In the genomic region with DNA sequence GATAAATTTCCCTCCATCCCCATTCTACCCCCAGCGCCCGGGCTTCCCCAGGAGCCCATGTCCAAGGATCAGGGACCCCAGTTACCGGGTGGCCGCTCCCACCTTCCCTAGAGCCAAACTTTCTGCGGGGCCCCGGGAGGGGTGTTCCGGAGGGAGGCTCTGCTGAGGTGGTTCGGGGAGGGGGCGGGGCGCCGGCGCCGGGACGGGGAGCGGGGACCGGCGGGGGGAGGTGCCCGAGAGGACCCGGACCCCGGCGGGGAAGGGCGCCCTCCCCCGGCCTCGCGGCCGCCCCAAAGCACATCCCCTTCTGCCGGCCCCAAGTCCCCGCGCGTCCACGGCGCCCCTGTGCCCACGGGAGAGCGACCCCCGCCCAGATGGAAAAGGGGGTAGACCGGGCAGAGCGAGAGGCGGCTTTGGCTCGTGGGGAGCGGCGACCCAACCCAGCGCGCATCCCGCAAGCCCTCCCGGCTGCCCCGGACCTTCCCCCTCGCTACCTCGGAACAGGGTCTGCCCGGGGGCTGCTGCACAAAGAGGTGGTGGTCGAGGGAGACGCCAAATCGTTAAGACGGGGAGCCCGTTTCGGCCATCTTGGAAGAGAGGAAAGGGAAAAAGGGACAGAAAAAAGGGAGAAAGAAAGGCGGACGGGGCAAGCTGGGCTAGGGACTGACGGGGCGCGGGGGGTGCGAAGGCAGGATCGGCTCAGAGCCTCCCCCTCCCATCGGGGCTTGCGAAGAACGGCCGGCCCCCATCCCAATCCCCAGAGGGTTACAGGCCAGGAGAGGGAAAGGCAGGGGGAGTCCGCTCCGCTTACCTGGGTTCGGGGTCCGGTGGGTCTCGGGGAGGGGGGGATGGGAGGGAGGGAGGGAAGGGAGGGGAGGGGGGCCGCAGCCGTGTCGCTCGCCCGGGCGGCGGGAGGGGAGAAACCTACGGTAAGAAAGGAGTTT, we compare ENCODE assay signal across 6 cellular contexts. TPM values are rescaled to one million over a fixed set of nuclear protein-coding genes. Genes with fewer than 3 reads are reported as not detected.
DNase-seq lines count a peak whose midpoint lies in the region; ATAC-seq, FAIRE-seq and TF ChIP-seq lines count a peak whose summit lies in the region.

No MANE protein-coding gene starts in this region.

- H3K4me3 Mint-ChIP-seq in activated T-cell treated with anti-CD3 and anti-CD28 coated beads, Interleukin-2, amount 50 U/mL, for 4 hours: peak overlapping the region; percentile 68

- H3K4me1 ChIP-seq in osteoblast (ENCODE audit: insufficient read depth, low read length): peaks cover 41% of the 10 kb centered on the region

- H3K9me3 Mint-ChIP-seq in activated T-cell treated with anti-CD3 and anti-CD28 coated beads, Interleukin-2, amount 50 U/mL, for 4 hours: no peaks in the 10 kb centered on the region

- no peak for ATAC-seq in activated T-cell treated with anti-CD3 and anti-CD28 coated beads, Interleukin-2, amount 50 U/mL, for 4 hours
- no peak for ATAC-seq in HG03457 (IDR thresholded peaks at IDR 0.05; ENCODE audit: unreplicated experiment)

- peaks cover 38% of the 10 kb centered on the region for H4K20me1 ChIP-seq in osteoblast (ENCODE audit: insufficient read depth, low read length)

- no peak for DNase-seq in activated T-cell treated with anti-CD3 and anti-CD28 coated beads, Interleukin-2, amount 50 U/mL, for 4 hours
- no peak for DNase-seq in activated T-cell treated with anti-CD3 and anti-CD28 coated beads, Interleukin-2, amount 50 U/mL, for 1 hour
- DNase-seq in bronchial epithelial cell (ENCODE audit: low read depth) (no peak), osteoblast (ENCODE audit: insufficient read length, low spot score, missing footprints) (peak; percentile 90), NCI-H1694 (lab: John Stamatoyannopoulos, UW) (no peak)

- H3K4me1 Mint-ChIP-seq in activated T-cell treated with anti-CD3 and anti-CD28 coated beads, Interleukin-2, amount 50 U/mL, for 4 hours (ENCODE audit: low read depth): peaks cover 35% of the 10 kb centered on the region

- H3K79me2 ChIP-seq in osteoblast (ENCODE audit: insufficient read depth, low read length): peaks cover 55% of the 10 kb centered on the region

- peak overlapping the region; percentile 96 for H3K4me2 ChIP-seq in osteoblast (ENCODE audit: insufficient read depth, low read length)

- H3K4me3 ChIP-seq in bronchial epithelial cell (ENCODE audit: low read depth, low read length) (peak overlapping the region; percentile 89), osteoblast (ENCODE audit: insufficient read depth, low read length) (peak overlapping the region; percentile 97)

- no peaks in the 10 kb centered on the region for H3K36me3 ChIP-seq in bronchial epithelial cell (ENCODE audit: control insufficient read depth, insufficient read depth, low read length)
- H3K36me3 ChIP-seq in osteoblast (ENCODE audit: insufficient read depth, low read length): peaks cover 9% of the 10 kb centered on the region

- peak overlapping the region; percentile 87 for H2AFZ ChIP-seq in osteoblast (ENCODE audit: low read length)

- H3K27me3 Mint-ChIP-seq in activated T-cell treated with anti-CD3 and anti-CD28 coated beads, Interleukin-2, amount 50 U/mL, for 4 hours (ENCODE audit: low read depth): peaks cover 52% of the 10 kb centered on the region

- H3K36me3 Mint-ChIP-seq in activated T-cell treated with anti-CD3 and anti-CD28 coated beads, Interleukin-2, amount 50 U/mL, for 4 hours (ENCODE audit: insufficient read depth): peaks cover 4% of the 10 kb centered on the region

- TF ChIP-seq CTCF in bronchial epithelial cell (IDR thresholded peaks at IDR 0.05; ENCODE audit: insufficient read depth, low read length, severe bottlenecking) (peak; percentile 8), osteoblast (IDR thresholded peaks at IDR 0.05; ENCODE audit: extremely low read depth, low read depth, low read length) (no peak)

- no peaks in the 10 kb centered on the region for H3K9me3 ChIP-seq in osteoblast (ENCODE audit: low read depth, low read length)

- FAIRE-seq in bronchial epithelial cell (lab: Jason Lieb, UNC): no peak

- H3K27me3 ChIP-seq in bronchial epithelial cell (ENCODE audit: control insufficient read depth, insufficient read depth, low read length) (no peaks in the 10 kb centered on the region), osteoblast (ENCODE audit: insufficient read depth, low read length) (no peaks in the 10 kb centered on the region)

- peak overlapping the region; percentile 70 for H3K27ac ChIP-seq in osteoblast (ENCODE audit: low read depth, low read length)

RNA-seq across cellular contexts. Expression of gene PCGF2, which starts 0.5 kb away (rescaled TPM):
- under 1 TPM; 0.16 to 0.58 (median 0.43) TPM for total RNA-seq in activated T-cell treated with anti-CD3 and anti-CD28 coated beads, Interleukin-2, amount 50 U/mL, for 4 hours
- total RNA-seq in bronchial epithelial cell (1.1 and 2.3 TPM in 2 replicates), osteoblast (3.3 and 5.0 TPM in 2 replicates)

RNA-seq across cellular contexts. Expression of gene PSMB3, which starts 4.9 kb away (rescaled TPM):
- 100 to 1,000 TPM; 527 to 569 (median 554) TPM for total RNA-seq in activated T-cell treated with anti-CD3 and anti-CD28 coated beads, Interleukin-2, amount 50 U/mL, for 4 hours
- total RNA-seq in bronchial epithelial cell: 273 and 288 TPM in 2 replicates
- total RNA-seq in osteoblast: 235 and 267 TPM in 2 replicates

RNA-seq across cellular contexts. Expression of gene CISD3, which starts 17.5 kb away (rescaled TPM):
- total RNA-seq in activated T-cell treated with anti-CD3 and anti-CD28 coated beads, Interleukin-2, amount 50 U/mL, for 4 hours: 10 to 100 TPM; 47.2 to 73.3 (median 67.8) TPM
- total RNA-seq in bronchial epithelial cell (2.9 and 4.4 TPM in 2 replicates), osteoblast (3.5 and 3.6 TPM in 2 replicates)

RNA-seq across cellular contexts. Expression of gene MLLT6, which starts 42.6 kb away (rescaled TPM):
- total RNA-seq in activated T-cell treated with anti-CD3 and anti-CD28 coated beads, Interleukin-2, amount 50 U/mL, for 4 hours: 100 to 1,000 TPM; 263 to 315 (median 286) TPM
- 10.8 and 14.2 TPM in 2 replicates for total RNA-seq in bronchial epithelial cell
- 33.3 and 44.2 TPM in 2 replicates for total RNA-seq in osteoblast

RNA-seq across cellular contexts. Expression of gene PIP4K2B, which starts 51.7 kb away (rescaled TPM):
- total RNA-seq in activated T-cell treated with anti-CD3 and anti-CD28 coated beads, Interleukin-2, amount 50 U/mL, for 4 hours: 10 to 100 TPM; 33.6 to 40.5 (median 39.3) TPM
- total RNA-seq in bronchial epithelial cell (15.5 and 21.9 TPM in 2 replicates), osteoblast (48.1 and 65.4 TPM in 2 replicates)
